Comparison of ENCODE assay signal across 23 cellular contexts in genomic region chr11:128152796-128153696, GRCh38.
"Had no signal": no experiment of that assay in that cellular context is flagged by ENCODE, and none has a peak within 500 bp of the region (broad histone marks: within the 10 kb centered on the region; RNA-seq: fewer than 3 reads in every experiment).

No MANE protein-coding gene starts in this region.

- H3K4me3 ChIP-seq: cardiac muscle cell, esophagus muscularis mucosa, gastrocnemius medialis, neural progenitor cell, ovary, psoas muscle, tibial artery, uterus had no signal

- DNase-seq: activated CD4-positive, alpha-beta T cell treated with anti-CD3 and anti-CD28 coated beads, Interleukin-2, amount 10 ng/mL, durations not matched to agents 24 days and 14 days; activated CD4-positive, CD25-positive, alpha-beta regulatory T cell; activated CD8-positive, alpha-beta memory T cell treated with anti-CD3 and anti-CD28 coated beads, Interleukin-2, amount 10 ng/mL, durations not matched to agents 7 days and 5 days; activated CD8-positive, alpha-beta T cell treated with anti-CD3 and anti-CD28 coated beads for 36 hours; activated gamma-delta T cell; activated naive CD4-positive, alpha-beta T cell treated with anti-CD3 and anti-CD28 coated beads, Interleukin-2, amount 50 U/mL, for 16 hours; activated naive CD8-positive, alpha-beta T cell treated with anti-CD3 and anti-CD28 coated beads, Interleukin-2, amount 50 U/mL, for 24 hours; effector CD4-positive, alpha-beta T cell; gastrocnemius medialis; head of caudate nucleus; islet precursor cell; mesenchymal stem cell; naive B cell; ovary; psoas muscle; stimulated activated CD4-positive, alpha-beta T cell treated with anti-CD3 and anti-CD28 coated beads, Interleukin-2, amount 100 ng/mL, for 24 hours; stimulated activated naive CD8-positive, alpha-beta T cell treated with anti-CD3 and anti-CD28 coated beads, Interleukin-15, amount 100 ng/mL, for 72 hours; T1000; tibial artery; uterus had no signal

- H3K27ac ChIP-seq: cardiac muscle cell, esophagus muscularis mucosa, gastrocnemius medialis, neural progenitor cell, ovary, psoas muscle, tibial artery, uterus had no signal
